20 cellular contexts compared by ENCODE assay signal in genomic region chr6:11040134-11040533, GRCh38. TPM values are rescaled to one million over a fixed set of nuclear protein-coding genes. Genes with fewer than 3 reads are reported as not detected.
"Had no signal": no experiment of that assay in that cellular context is flagged by ENCODE, and none has a peak within 500 bp of the region (broad histone marks: within the 10 kb centered on the region; RNA-seq: fewer than 3 reads in every experiment).

No MANE protein-coding gene starts in this region.

- H3K9me3 Mint-ChIP-seq: activated naive CD8-positive, alpha-beta T cell treated with anti-CD3 and anti-CD28 coated beads, Interleukin-2, amount 50 U/mL, for 24 hours; activated T-helper 17 cell treated with anti-CD3 and anti-CD28 coated beads, Interleukin-2, amount 50 U/mL, for 72 hours; memory B cell had no signal

- H3K27ac ChIP-seq: ascending aorta, dorsolateral prefrontal cortex, neutrophil, tibial artery, uterus had no signal

- H3K4me3 Mint-ChIP-seq: activated naive CD8-positive, alpha-beta T cell treated with anti-CD3 and anti-CD28 coated beads, Interleukin-2, amount 50 U/mL, for 24 hours; activated T-helper 17 cell treated with anti-CD3 and anti-CD28 coated beads, Interleukin-2, amount 50 U/mL, for 72 hours; memory B cell; naive thymus-derived CD8-positive, alpha-beta T cell had no signal

- H3K4me3 ChIP-seq: ascending aorta, dorsolateral prefrontal cortex, tibial artery, uterus had no signal

- ATAC-seq: activated CD4-positive, CD25-positive, alpha-beta regulatory T cell treated with anti-CD3 and anti-CD28 coated beads, Interleukin-2, amount 50 U/mL, for 24 hours; activated naive CD8-positive, alpha-beta T cell treated with anti-CD3 and anti-CD28 coated beads, Interleukin-2, amount 50 U/mL, for 24 hours; activated T-helper 17 cell treated with anti-CD3 and anti-CD28 coated beads, Interleukin-2, amount 50 U/mL, for 72 hours; left ventricle myocardium superior; naive thymus-derived CD8-positive, alpha-beta T cell had no signal

- DNase-seq: activated naive CD4-positive, alpha-beta T cell treated with Interleukin-2 at 50 U/mL for 16 hours; activated naive CD8-positive, alpha-beta T cell treated with anti-CD3 and anti-CD28 coated beads, Interleukin-2, amount 50 U/mL, for 24 hours; activated T-cell treated with anti-CD3 and anti-CD28 coated beads for 4 hours; dorsolateral prefrontal cortex; glutamatergic neuron; left ventricle myocardium superior; naive thymus-derived CD8-positive, alpha-beta T cell; retina; stimulated activated CD4-positive, alpha-beta T cell treated with anti-CD3 and anti-CD28 coated beads, Interleukin-15, amount 100 ng/mL, for 24 hours; stimulated activated CD4-positive, alpha-beta T cell treated with anti-CD3 and anti-CD28 coated beads, Interleukin-4, amount 100 ng/mL, for 1 hour; stimulated activated naive CD4-positive, alpha-beta T cell; T-helper 2 cell; tibial artery; uterus had no signal

- H3K27ac Mint-ChIP-seq: activated naive CD8-positive, alpha-beta T cell treated with anti-CD3 and anti-CD28 coated beads, Interleukin-2, amount 50 U/mL, for 24 hours; activated T-helper 17 cell treated with anti-CD3 and anti-CD28 coated beads, Interleukin-2, amount 50 U/mL, for 72 hours; memory B cell; naive thymus-derived CD8-positive, alpha-beta T cell had no signal

- H3K36me3 Mint-ChIP-seq: memory B cell had no signal

- H3K9me3 ChIP-seq: ascending aorta, neutrophil, uterus had no signal

- H3K36me3 ChIP-seq: ascending aorta, neutrophil, tibial artery, uterus had no signal

RNA-seq across cellular contexts. Expression of gene ELOVL2, which starts 4.0 kb away (rescaled TPM):
- total RNA-seq: activated CD8-positive, alpha-beta memory T cell treated with anti-CD3 and anti-CD28 coated beads for 36 hours; activated T-helper 17 cell treated with anti-CD3 and anti-CD28 coated beads, Interleukin-2, amount 50 U/mL, for 72 hours; naive thymus-derived CD8-positive, alpha-beta T cell had no signal
